8 cellular contexts compared by ENCODE assay signal in genomic region chr6:33578588-33579011, GRCh38. TPM values are rescaled to one million over a fixed set of nuclear protein-coding genes. Genes with fewer than 3 reads are reported as not detected.
DNase-seq lines count a peak whose midpoint lies in the region; ATAC-seq, FAIRE-seq and TF ChIP-seq lines count a peak whose summit lies in the region.

No MANE protein-coding gene starts in this region.

- TF ChIP-seq CTCF in C4-2B (conservative IDR thresholded peaks at IDR 0.05) (no peak), NB4 (IDR thresholded peaks at IDR 0.05; ENCODE audit: low read depth, low read length) (no peak), GM12878 (IDR thresholded peaks at IDR 0.05 in 2 of 3, conservative IDR thresholded peaks at IDR 0.05 in 1 of 3; ENCODE audit: control insufficient read depth in 2 of 3, extremely low read depth in 1 of 3, insufficient read depth in 1 of 3, low read depth in 3 of 3, low read length in 3 of 3) (peak in 1 of 3 experiments; percentile 6; a peak in 2 of 6 replicates)

- H4K20me1 ChIP-seq in GM12878 (ENCODE audit: control insufficient read depth, insufficient read depth), result no peaks in the 10 kb centered on the region; the same call in 1 of the 2 replicates

- BruUV-seq in GM12878 (replicated peaks; lab: Mats Ljungman, UMichigan), result no TSS peak

- CTCF ChIA-PET in GM12878 (lab: Yijun Ruan, JAX), result interaction anchor here (0.5 to 3.9 kb wide), 9 partner anchors 11 to 152 kb away, joined by 3 to 22 read pairs (median 3); partner anchors contain the start of gene UQCC2

- FAIRE-seq in GM12878 (lab: Jason Lieb, UNC), result peak; percentile 68

- POLR2A ChIA-PET in GM12878 (lab: Charles Lee), result interaction anchor here (0.6 to 2.8 kb wide), 8 partner anchors 8 to 1748 kb away, joined by 3 to 26 read pairs (median 4); partner anchors contain the start of genes CUTA and ITPR3

- no peak for DNase-seq in NB4 (ENCODE audit: low read depth)
- no peak for DNase-seq in GM12878 (ENCODE audit: low read depth, low spot score)
- DNase-seq in SIG-M5 (lab: John Stamatoyannopoulos, UW), result no peak
- no peak for DNase-seq in sciatic nerve (ENCODE audit: low spot score)
- no peak for DNase-seq in H4 (ENCODE audit: low spot score)

- H3K4me2 ChIP-seq in GM12878 (ENCODE audit: control insufficient read depth, insufficient read depth), result peak overlapping the region; percentile 93

- RAD21 ChIA-PET in GM12878 (lab: Charles Lee; ENCODE audit: unreplicated experiment), result interaction anchor here (0.9 to 3.3 kb wide), 8 partner anchors 8 to 307 kb away, joined by 3 to 15 read pairs (median 6); partner anchors contain the start of genes ITPR3, SYNGAP1, VPS52 and ZBTB9

- TF ChIP-seq EP300 in GM12878 (IDR thresholded peaks at IDR 0.05; ENCODE audit: borderline replicate concordance in 1 of 2, control insufficient read depth in 1 of 2, low read depth in 2 of 2, low read length in 2 of 2), result no peak

- H2AFZ ChIP-seq in GM12878 (ENCODE audit: control insufficient read depth, low read depth, low read length), result peak overlapping the region; percentile 29; the same call in 1 of the 2 replicates

- no peaks in the 10 kb centered on the region for H3K27me3 ChIP-seq in GM12878 (replicated peaks in 1 of 2; ENCODE audit: control insufficient read depth in 2 of 2, insufficient read depth in 2 of 2, low read length in 1 of 2)
- H3K27me3 ChIP-seq in muscle layer of duodenum (ENCODE audit: low read depth, low read length), result no peaks in the 10 kb centered on the region

- H3K36me3 ChIP-seq in GM12878 (ENCODE audit: control insufficient read depth in 2 of 2, insufficient read depth in 2 of 2, low read length in 1 of 2) (peaks cover 22 to 24% of the 10 kb centered on the region in 2 experiments), muscle layer of duodenum (ENCODE audit: control insufficient read depth in 1 of 2, insufficient read depth in 2 of 2, low read length in 2 of 2) (peaks cover 15 to 31% of the 10 kb centered on the region in 2 donors)

- WGBS in GM12878 (ENCODE audit: insufficient coverage, insufficient replicate concordance, low lambda C conversion rate, missing lambda C conversion rate), result 0% methylated on average over 9 of the region's 9 CpGs

- peaks cover 35% of the 10 kb centered on the region for H3K79me2 ChIP-seq in GM12878 (ENCODE audit: control insufficient read depth, insufficient read depth, low read length)

- peak; percentile 14; the same call in 1 of the 2 replicates for TF ChIP-seq RAD21 in GM12878 (IDR thresholded peaks at IDR 0.05; ENCODE audit: insufficient read depth, low read depth, low read length)

- SMC1A ChIA-PET in GM12878 (lab: Charles Lee; ENCODE audit: uncharacterized antibody, unreplicated experiment), result interaction anchor here (0.9 to 3.6 kb wide), 5 partner anchors 13 to 147 kb away, joined by 3 to 13 read pairs (median 6); partner anchors contain the start of gene ZBTB9

- H3K9me3 ChIP-seq in GM12878 (replicated peaks; ENCODE audit: control insufficient read depth, insufficient read depth, low read length), result no peaks in the 10 kb centered on the region; the same call in 2 of the 3 replicates
- no peaks in the 10 kb centered on the region for H3K9me3 ChIP-seq in muscle layer of duodenum (ENCODE audit: control insufficient read depth in 1 of 2, low read length in 2 of 2)

- H3K4me1 ChIP-seq in GM12878 (ENCODE audit: control insufficient read depth, insufficient read depth, low read length), result peaks cover 12% of the 10 kb centered on the region
- H3K4me1 ChIP-seq in muscle layer of duodenum (ENCODE audit: control insufficient read depth in 1 of 2, insufficient read depth in 2 of 2, low read length in 2 of 2), result peaks cover 0 to 17% of the 10 kb centered on the region in 2 donors

- in situ Hi-C loops in GM12878 (cut with MboI), result no loop called here

- H3K27ac ChIP-seq in C4-2B (peak overlapping the region; percentile 85; the same call in 1 of the 2 replicates), GM12878 (ENCODE audit: control insufficient read depth, insufficient read depth) (peak overlapping the region; percentile 95), muscle layer of duodenum (ENCODE audit: low read length) (peak overlapping the region; percentile 96)

- H3K9ac ChIP-seq in GM12878 (ENCODE audit: control insufficient read depth, insufficient read depth, low read length), result peak overlapping the region; percentile 98

- intact Hi-C loops in GM12878 (cut with micrococcal nuclease; ENCODE audit: unreplicated experiment), result loop anchor here (1.0 to 10.0 kb wide), 2 partner anchors 7 to 374 kb away; partner anchors contain the start of genes HSD17B8, RING1, RXRB and SLC39A7
- intact Hi-C loops in sciatic nerve (cut with DNase I), result loop anchor here (10.0 kb wide), 1 partner anchor 124 kb away; the partner anchor contains the start of gene ZBTB9

- H3K4me3 ChIP-seq in NB4 (ENCODE audit: low read depth, low read length) (peak overlapping the region; percentile 93), GM12878 (peak overlapping the region; percentile 93), muscle layer of duodenum (ENCODE audit: low read depth in 1 of 2, low read length in 2 of 2) (peak overlapping the region; percentile 90 to 97)

- peak; percentile 51 for ATAC-seq in GM12878
- ATAC-seq in sciatic nerve, result no peak
- ATAC-seq in HG03439 (IDR thresholded peaks at IDR 0.05; ENCODE audit: unreplicated experiment), result no peak

- no peak for TF ChIP-seq POLR2A in NB4 (IDR thresholded peaks at IDR 0.05; ENCODE audit: extremely low read depth, insufficient read length)
- no peak; the same call in 1 of the 2 replicates for TF ChIP-seq POLR2A in GM12878 (IDR thresholded peaks at IDR 0.05; ENCODE audit: low read depth, low read length)

TF ChIP-seq in GM12878, 131 proteins besides CTCF, POLR2A, EP300 and RAD21 (continues in another document):
- peak; percentile 81 for TF ChIP-seq RUNX3 (IDR thresholded peaks at IDR 0.05; ENCODE audit: low read length)
- 0 out of 2 replicates have a peak, but pooled peaks have one; percentile 12 for TF ChIP-seq GATAD2B (conservative IDR thresholded peaks at IDR 0.05; ENCODE audit: low read depth)
- TF ChIP-seq ZZZ3 (IDR thresholded peaks at IDR 0.05; ENCODE audit: control insufficient read depth, insufficient read length, low read depth), result no peak
- peak; percentile 67 for TF ChIP-seq IKZF1 (conservative IDR thresholded peaks at IDR 0.05)
- TF ChIP-seq MEF2B (IDR thresholded peaks at IDR 0.05; ENCODE audit: partially characterized antibody, poor library complexity, severe bottlenecking), result peak; percentile 39
- TF ChIP-seq STAT3 (IDR thresholded peaks at IDR 0.05; ENCODE audit: low read depth, low read length), result no peak
- TF ChIP-seq SRF (IDR thresholded peaks at IDR 0.05; ENCODE audit: low read depth in 2 of 2, low read length in 2 of 2), result no peak
- peak; percentile 36; the same call in 1 of the 2 replicates for TF ChIP-seq ATF7 (IDR thresholded peaks at IDR 0.05; ENCODE audit: low read depth)
- no peak for TF ChIP-seq WRNIP1 (IDR thresholded peaks at IDR 0.05; ENCODE audit: borderline replicate concordance, low read depth, low read length)
- TF ChIP-seq YY1 (IDR thresholded peaks at IDR 0.05; ENCODE audit: low read depth, low read length), result 0 out of 2 replicates have a peak, but pooled peaks have one; percentile 16
- peak; percentile 64 for TF ChIP-seq EED (IDR thresholded peaks at IDR 0.05; ENCODE audit: low read depth)
- TF ChIP-seq ETV6 (conservative IDR thresholded peaks at IDR 0.05 in 1 of 2, IDR thresholded peaks at IDR 0.05 in 1 of 2; ENCODE audit: borderline replicate concordance in 1 of 2, low read depth in 1 of 2), result peak in 1 of 2 experiments; percentile 60; a peak in 2 of 4 replicates

RNA-seq across cellular contexts. Expression of gene BAK1, which starts 1.5 kb away (rescaled TPM):
- total RNA-seq in GM12878 (2013; cell fraction: nucleolus; rRNA removed), result 12.7 and 16.3 TPM in 2 replicates
- 9.3 and 9.4 TPM in 2 replicates for total RNA-seq in GM12878 (2014; rRNA removed)
- 23.9 and 26.6 TPM in 2 replicates for total RNA-seq in GM12878 (2014; rRNA removed; fragmentation: Illumina TruSeq; extraction: Trizol)
- total RNA-seq in GM12878 (2021), result 36.7 and 37.6 TPM in 2 replicates
- polyA plus RNA-seq in GM12878 (2011; ENCODE audit: low read depth), result 13.2 TPM
- polyA plus RNA-seq in GM12878 (2011; rRNA removed), result 18.1 and 31.0 TPM in 2 replicates
- polyA plus RNA-seq in GM12878 (2011; cell fraction: cytosol; rRNA removed), result 45.3 and 55.6 TPM in 2 replicates
- 32.2 and 33.3 TPM in 2 replicates for polyA plus RNA-seq in GM12878 (2011; cell fraction: nucleus; rRNA removed)
- polyA plus RNA-seq in GM12878 (2012), result 25.8 and 26.9 TPM in 2 replicates
- 14.4 and 28.2 TPM in 2 replicates for polyA plus RNA-seq in GM12878 (2014; fragmentation: Illumina TruSeq; extraction: Trizol)
- polyA plus RNA-seq in GM12878 (2014; fragmentation: Nextera tagmentation; extraction: Ambion mirVana), result 10 to 100 TPM in 1 of 2 experiments, 1 to 10 TPM in 1; 6.3 to 13.0 TPM
- 38.1 and 44.5 TPM in 2 replicates for polyA plus RNA-seq in GM12878 (2014; rRNA removed)
- 10 to 100 TPM; 65.7 to 65.8 TPM for polyA plus RNA-seq in GM12878 (2016; fragmentation: Nextera tagmentation; extraction: Ambion mirVana)
- 26.0 and 47.5 TPM in 2 replicates for polyA minus RNA-seq in GM12878 (2011; rRNA and poly(A)+ RNA removed)
- 18.6 and 19.3 TPM in 2 replicates for polyA minus RNA-seq in GM12878 (2011; cell fraction: cytosol; rRNA and poly(A)+ RNA removed)
- 8.0 and 12.3 TPM in 2 replicates for polyA minus RNA-seq in GM12878 (2011; cell fraction: nucleus; rRNA and poly(A)+ RNA removed)
- 10.7 TPM for total RNA-seq in sciatic nerve
- 16.3 and 18.8 TPM in 2 replicates for total RNA-seq in H4 (2014; rRNA removed; shearing (Covaris generic))

RNA-seq across cellular contexts. Expression of gene ITPR3, which starts 42.5 kb away (rescaled TPM):
- 77.4 and 90.2 TPM in 2 replicates for total RNA-seq in GM12878 (2013; cell fraction: nucleolus; rRNA removed)
- total RNA-seq in GM12878 (2014; rRNA removed) (12.7 and 15.4 TPM in 2 replicates), GM12878 (2014; rRNA removed; fragmentation: Illumina TruSeq; extraction: Trizol) (7.6 and 8.3 TPM in 2 replicates), GM12878 (2021) (30.3 and 34.0 TPM in 2 replicates), sciatic nerve (88.6 TPM)
- 7.4 TPM for polyA plus RNA-seq in GM12878 (2011; ENCODE audit: low read depth)
- polyA plus RNA-seq in GM12878 (2011; rRNA removed) (7.2 and 15.6 TPM in 2 replicates), GM12878 (2014; fragmentation: Illumina TruSeq; extraction: Trizol) (6.7 and 14.6 TPM in 2 replicates), GM12878 (2014; fragmentation: Nextera tagmentation; extraction: Ambion mirVana) (under 1 TPM; 0.32 to 0.44 TPM), GM12878 (2014; rRNA removed) (23.0 and 27.0 TPM in 2 replicates), GM12878 (2016; fragmentation: Nextera tagmentation; extraction: Ambion mirVana) (1 to 10 TPM; 8.9 to 9.1 TPM)
- 16.7 and 18.8 TPM in 2 replicates for polyA plus RNA-seq in GM12878 (2011; cell fraction: cytosol; rRNA removed)
- polyA plus RNA-seq in GM12878 (2011; cell fraction: nucleus; rRNA removed), result 202 and 205 TPM in 2 replicates
- polyA plus RNA-seq in GM12878 (2012), result 13.1 and 19.2 TPM in 2 replicates
- polyA minus RNA-seq in GM12878 (2011; rRNA and poly(A)+ RNA removed), result 27.9 and 34.0 TPM in 2 replicates
- polyA minus RNA-seq in GM12878 (2011; cell fraction: cytosol; rRNA and poly(A)+ RNA removed), result 12.8 and 14.2 TPM in 2 replicates
- 43.2 and 61.9 TPM in 2 replicates for polyA minus RNA-seq in GM12878 (2011; cell fraction: nucleus; rRNA and poly(A)+ RNA removed)
- total RNA-seq in H4 (2014; rRNA removed; shearing (Covaris generic)), result 6.6 and 9.8 TPM in 2 replicates
